In the genomic region with DNA sequence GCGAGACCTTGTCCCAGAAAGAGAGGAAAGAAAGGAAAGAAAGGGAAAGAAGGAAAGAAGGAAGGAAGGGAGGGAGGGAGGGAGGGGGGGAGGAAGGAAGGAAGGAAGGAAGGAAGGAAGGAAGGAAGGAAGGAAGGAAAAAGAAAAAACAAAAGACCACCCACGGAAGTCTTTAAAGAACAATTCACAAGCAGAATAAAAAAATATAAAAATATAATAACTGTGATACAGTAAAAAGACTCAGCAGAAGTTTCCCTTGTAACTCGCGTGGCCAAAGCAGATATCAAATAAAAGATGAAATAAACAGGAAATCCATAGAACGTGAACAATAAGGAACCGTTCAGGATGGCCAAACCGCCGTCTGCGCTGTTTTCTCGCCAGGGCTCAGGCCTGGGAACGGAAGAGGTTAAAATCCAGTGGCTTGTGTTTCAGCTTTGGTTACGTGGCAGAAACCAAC, we compare ENCODE assay signal across 8 cellular contexts. TPM values are rescaled to one million over a fixed set of nuclear protein-coding genes. Genes with fewer than 3 reads are reported as not detected.
A peak's percentile ranks its signal among the peaks of the same experiment; 100 is the strongest.
DNase-seq lines count a peak whose midpoint lies in the region; ATAC-seq and TF ChIP-seq lines count a peak whose summit lies in the region.

No MANE protein-coding gene starts in this region.

- peak overlapping the region; percentile 71 to 97 (median 84) for H3K4me3 ChIP-seq in heart left ventricle
- peak overlapping the region; percentile 76 to 81 for H3K4me3 ChIP-seq in foreskin fibroblast (ENCODE audit: low read depth in 1 of 2, low read length in 2 of 2)
- H3K4me3 ChIP-seq in sigmoid colon, result peak overlapping the region; percentile 52 to 92 (median 82)

- no peak for TF ChIP-seq CTCF in heart left ventricle (IDR thresholded peaks at IDR 0.05)
- no peak for TF ChIP-seq CTCF in VCaP (conservative IDR thresholded peaks at IDR 0.05)
- TF ChIP-seq CTCF in foreskin fibroblast (IDR thresholded peaks at IDR 0.05; ENCODE audit: low read depth, low read length), result no peak
- no peak for TF ChIP-seq CTCF in sigmoid colon (IDR thresholded peaks at IDR 0.05)

- H3K27ac ChIP-seq in heart left ventricle (peak overlapping the region; percentile 87 to 99 (median 96)), VCaP (peak overlapping the region; percentile 97), sigmoid colon (peak overlapping the region; percentile 92 to 100 (median 98))

- H3K36me3 ChIP-seq in heart left ventricle (no peaks in the 10 kb centered on the region), sigmoid colon (no peaks in the 10 kb centered on the region)

- ATAC-seq in heart left ventricle (no peak), left ventricle myocardium superior (no peak), GM19467 (IDR thresholded peaks at IDR 0.05; ENCODE audit: unreplicated experiment) (no peak), GM21529 (IDR thresholded peaks at IDR 0.05; ENCODE audit: unreplicated experiment) (no peak)

- no peaks in the 10 kb centered on the region for H3K9me3 ChIP-seq in heart left ventricle
- no peaks in the 10 kb centered on the region for H3K9me3 ChIP-seq in sigmoid colon

- TF ChIP-seq EP300 in sigmoid colon (IDR thresholded peaks at IDR 0.05), result no peak

- intact Hi-C loops in heart left ventricle (cut with DNase I) (loop anchor here in 7 of 10 donors (2.0 to 10.0 kb wide), 6 partner anchors 13 to 71 kb away; no protein-coding TSS in a partner anchor), left ventricle myocardium superior (cut with micrococcal nuclease) (no loop called here), sigmoid colon (cut with DNase I) (loop anchor here (1.0 to 5.0 kb wide), 4 partner anchors 54 to 336 kb away; a partner anchor contains a TSS)

- no peaks in the 10 kb centered on the region for H3K27me3 ChIP-seq in heart left ventricle
- no peaks in the 10 kb centered on the region for H3K27me3 ChIP-seq in sigmoid colon

- H3K4me1 ChIP-seq in heart left ventricle (peaks cover 0 to 45% (median 24%) of the 10 kb centered on the region in 12 donors), sigmoid colon (peaks cover 0 to 32% (median 25%) of the 10 kb centered on the region in 4 donors)

- DNase-seq in heart left ventricle (peak in 1 of 5 donors; percentile 66), left ventricle myocardium superior (no peak), foreskin fibroblast (no peak), sigmoid colon (no peak), NCI-H2171 treated with DMSO at 0.1 percent for 48 hours (lab: John Stamatoyannopoulos, UW) (no peak)

- TF ChIP-seq POLR2A in heart left ventricle (IDR thresholded peaks at IDR 0.05) (no peak), sigmoid colon (IDR thresholded peaks at IDR 0.05) (no peak)

- WGBS in heart left ventricle, 4 donors, result 3 to 5% (median 3%) methylated on average over 12 of the region's 12 CpGs
- 3 to 4% methylated on average over 12 of the region's 12 CpGs for WGBS in sigmoid colon, 2 donors

RNA-seq across cellular contexts. Expression of a gene that starts 1.2 kb away (rescaled TPM):
- total RNA-seq in heart left ventricle (10 to 100 TPM in 5 of 9 donors, 1 to 10 TPM in 4; 5.8 to 22.4 (median 10.8) TPM), left ventricle myocardium superior (6.2 TPM), sigmoid colon (10 to 100 TPM in 1 of 4 donors, 1 to 10 TPM in 3; 5.0 to 11.4 (median 5.7) TPM)
- polyA plus RNA-seq in heart left ventricle (10 to 100 TPM in 1 of 2 donors, 1 to 10 TPM in 1; 3.0 to 19.5 TPM), sigmoid colon (10 to 100 TPM in 1 of 3 donors, 1 to 10 TPM in 1, under 1 TPM in 1; 0.60 to 13.4 (median 4.9) TPM)
